15 cellular contexts compared by ENCODE assay signal in genomic region chr10:75358835-75359421, GRCh38. TPM values are rescaled to one million over a fixed set of nuclear protein-coding genes. Genes with fewer than 3 reads are reported as not detected.
DNase-seq lines count a peak whose midpoint lies in the region; ATAC-seq and TF ChIP-seq lines count a peak whose summit lies in the region.
"Had no signal": no experiment of that assay in that cellular context is flagged by ENCODE, and none has a peak within 500 bp of the region (broad histone marks: within the 10 kb centered on the region; RNA-seq: fewer than 3 reads in every experiment).

No MANE protein-coding gene starts in this region.

- WGBS in gastroesophageal sphincter (ENCODE audit: low coverage in 1 of 2), 2 donors: 56 to 79% methylated on average over 3 to 5 of the region's 6 CpGs

- TF ChIP-seq CTCF in HL-60 (IDR thresholded peaks at IDR 0.05; ENCODE audit: insufficient read depth, low read length) (no peak), gastroesophageal sphincter (IDR thresholded peaks at IDR 0.05) (no peak), vagina (IDR thresholded peaks at IDR 0.05) (no peak)

- peak; percentile 54 for DNase-seq in 8988T
- DNase-seq in HL-60 (ENCODE audit: low read depth in 1 of 2, low spot score in 1 of 2): peak; percentile 95 to 96
- DNase-seq in SKM-1 (lab: John Stamatoyannopoulos, UW; ENCODE audit: unreplicated experiment): peak; percentile 88
- no peak for DNase-seq in vagina (ENCODE audit: extremely low spot score in 2 of 2)
- no peak for DNase-seq in stimulated activated CD4-positive, alpha-beta T cell treated with anti-CD3 and anti-CD28 coated beads, Interleukin-2, amount 100 ng/mL, for 48 hours
- no peak for DNase-seq in activated CD4-positive, alpha-beta T cell treated with anti-CD3 and anti-CD28 coated beads for 1 hour
- DNase-seq: activated T-cell treated with anti-CD3 and anti-CD28 coated beads, Interleukin-2, amount 50 U/mL, for 1 hour; cortex of kidney; KBM-7; left cardiac atrium; sigmoid colon; stomach had no signal

- ATAC-seq in gastroesophageal sphincter (peak; percentile 33), HG03439 (IDR thresholded peaks at IDR 0.05; ENCODE audit: unreplicated experiment) (no peak)

- H3K27ac ChIP-seq in HL-60 (replicated peaks): peak overlapping the region; percentile 59
- no peak overlapping the region for H3K27ac ChIP-seq in gastroesophageal sphincter
- no peak overlapping the region for H3K27ac ChIP-seq in vagina
- H3K27ac ChIP-seq: SK-N-MC, stomach had no signal

- H3K27me3 ChIP-seq in HL-60 (ENCODE audit: insufficient read depth, poor library complexity, severe bottlenecking): no peaks in the 10 kb centered on the region
- H3K27me3 ChIP-seq in gastroesophageal sphincter: no peaks in the 10 kb centered on the region
- H3K27me3 ChIP-seq in vagina: no peaks in the 10 kb centered on the region
- H3K27me3 ChIP-seq: sigmoid colon, stomach had no signal

- no peak for TF ChIP-seq POLR2A in gastroesophageal sphincter (IDR thresholded peaks at IDR 0.05)
- no peak for TF ChIP-seq POLR2A in vagina (IDR thresholded peaks at IDR 0.05)

- H3K9me3 ChIP-seq in gastroesophageal sphincter (peaks cover 0 to 9% (median 0%) of the 10 kb centered on the region in 3 donors), vagina (peaks cover 6% of the 10 kb centered on the region)

- TF ChIP-seq EP300 in gastroesophageal sphincter (IDR thresholded peaks at IDR 0.05): no peak

- intact Hi-C loops in vagina (cut with DNase I): no loop called here

- H3K4me1 ChIP-seq in gastroesophageal sphincter: no peaks in the 10 kb centered on the region
- no peaks in the 10 kb centered on the region for H3K4me1 ChIP-seq in vagina
- H3K4me1 ChIP-seq: stomach had no signal

- no peaks in the 10 kb centered on the region for H3K36me3 ChIP-seq in gastroesophageal sphincter
- no peaks in the 10 kb centered on the region for H3K36me3 ChIP-seq in vagina
- H3K36me3 ChIP-seq: sigmoid colon, stomach had no signal

- H3K4me3 ChIP-seq in HL-60 (replicated peaks; ENCODE audit: insufficient read depth, low read length) (no peak overlapping the region), gastroesophageal sphincter (no peak overlapping the region), vagina (no peak overlapping the region)
- H3K4me3 ChIP-seq: sigmoid colon, SK-N-MC, stomach had no signal

RNA-seq across cellular contexts. Expression of gene ZNF503, which starts 42.6 kb away (rescaled TPM):
- total RNA-seq in gastroesophageal sphincter (10 to 100 TPM; 27.3 to 83.7 (median 43.4) TPM), vagina (24.6 TPM)

Comparison
In these comparisons a context has a peak if more than half of its experiments do, and no peak if none do; other contexts are left out.
1. DNase-seq: peak in 8988T (single experiment), HL-60 (2 of 2) and SKM-1 (single experiment); none in vagina (0 of 2), stimulated activated CD4-positive, alpha-beta T cell treated with anti-CD3 and anti-CD28 coated beads, Interleukin-2, amount 100 ng/mL, for 48 hours (0 of 2) and activated CD4-positive, alpha-beta T cell treated with anti-CD3 and anti-CD28 coated beads for 1 hour (single experiment).